ENCODE assay signal across 24 cellular contexts in genomic region chr4:103673983-103674382, GRCh38. TPM values are rescaled to one million over a fixed set of nuclear protein-coding genes. Genes with fewer than 3 reads are reported as not detected.
"Had no signal": no experiment of that assay in that cellular context is flagged by ENCODE, and none has a peak within 500 bp of the region (broad histone marks: within the 10 kb centered on the region; RNA-seq: fewer than 3 reads in every experiment).

No MANE protein-coding gene starts in this region.

- ATAC-seq: activated naive CD4-positive, alpha-beta T cell treated with anti-CD3 and anti-CD28 coated beads, Interleukin-2, amount 50 U/mL, for 72 hours; activated T-helper 17 cell treated with anti-CD3 and anti-CD28 coated beads, Interleukin-2, amount 50 U/mL, for 72 hours; left ventricle myocardium superior; natural killer cell; stimulated activated naive B cell treated with anti-CD40 and anti-IgM and Interleukin-4, amounts not matched to agents 10 μg/mL and 1 μg/mL and 100 μg/mL, for 72 hours; WTC11 had no signal

- DNase-seq: activated CD4-positive, alpha-beta T cell treated with anti-CD3 and anti-CD28 coated beads, Interleukin-2, amount 50 U/mL, for 4 hours; activated CD8-positive, alpha-beta memory T cell treated with anti-CD3 and anti-CD28 coated beads for 24 hours; activated CD8-positive, alpha-beta memory T cell treated with anti-CD3 and anti-CD28 coated beads, Interleukin-2, amount 50 U/mL, for 4 hours; activated T-cell treated with anti-CD3 and anti-CD28 coated beads, Interleukin-2, amount 50 U/mL, for 24 hours; cerebellar nuclear complex; hippocampal formation; left ventricle myocardium superior; midbrain; natural killer cell; sigmoid colon; stimulated activated CD4-positive, alpha-beta T cell treated with anti-CD3 and anti-CD28 coated beads, Interleukin-2, amount 100 ng/mL, for 48 hours; stimulated activated CD8-positive, alpha-beta memory T cell treated with anti-CD3 and anti-CD28 coated beads, Interleukin-4, amount 100 ng/mL, for 48 hours; stimulated activated naive B cell treated with anti-CD40 and anti-IgM and Interleukin-4, amounts not matched to agents 10 μg/mL and 1 μg/mL and 100 μg/mL, for 72 hours; T-helper 9 cell had no signal

- H3K4me3 ChIP-seq: ascending aorta, esophagus muscularis mucosa, sigmoid colon, vagina had no signal

RNA-seq across cellular contexts. Expression of gene TACR3, which starts 45.8 kb away (rescaled TPM):
- total RNA-seq: activated naive CD4-positive, alpha-beta T cell treated with anti-CD3 and anti-CD28 coated beads, Interleukin-2, amount 50 U/mL, for 72 hours; activated T-helper 17 cell treated with anti-CD3 and anti-CD28 coated beads, Interleukin-2, amount 50 U/mL, for 72 hours; ascending aorta; left ventricle myocardium superior; natural killer cell; osteoblast; posterior vena cava; renal cortical epithelial cell; sigmoid colon; vagina had no signal
- polyA plus RNA-seq: adipose tissue, sigmoid colon had no signal
